Comparison of ENCODE assay signal across 27 cellular contexts in genomic region chr12:11946161-11946560, GRCh38.
"Had no signal": no experiment of that assay in that cellular context is flagged by ENCODE, and none has a peak within 500 bp of the region (broad histone marks: within the 10 kb centered on the region; RNA-seq: fewer than 3 reads in every experiment).

No MANE protein-coding gene starts in this region.

- H3K9ac ChIP-seq: parathyroid adenoma had no signal

- H2AFZ ChIP-seq: parathyroid adenoma had no signal

- H3K36me3 Mint-ChIP-seq: natural killer cell; stimulated activated memory B cell treated with anti-CD40 and anti-IgM and Interleukin-4, amounts not matched to agents 10 μg/mL and 1 μg/mL and 100 μg/mL, for 72 hours had no signal

- H3K4me3 ChIP-seq: coronary artery, esophagus squamous epithelium, heart right ventricle, lower lobe of right lung, prostate gland, sigmoid colon, thoracic aorta, tibial nerve, upper lobe of left lung, uterus had no signal

- H3K4me3 Mint-ChIP-seq: natural killer cell; stimulated activated memory B cell treated with anti-CD40 and anti-IgM and Interleukin-4, amounts not matched to agents 10 μg/mL and 1 μg/mL and 100 μg/mL, for 72 hours had no signal

- H3K27ac ChIP-seq: coronary artery, esophagus squamous epithelium, heart right ventricle, lower lobe of right lung, neutrophil, parathyroid adenoma, prostate gland, sigmoid colon, thoracic aorta, tibial nerve, upper lobe of left lung, uterus had no signal

- H3K9me3 ChIP-seq: esophagus squamous epithelium, lower lobe of right lung, neutrophil, prostate gland, sigmoid colon, thoracic aorta, upper lobe of left lung, uterus had no signal

- H3K9me3 Mint-ChIP-seq: natural killer cell; stimulated activated memory B cell treated with anti-CD40 and anti-IgM and Interleukin-4, amounts not matched to agents 10 μg/mL and 1 μg/mL and 100 μg/mL, for 72 hours had no signal

- ATAC-seq: heart right ventricle; left ventricle myocardium superior; lower lobe of right lung; natural killer cell; right cardiac atrium; stimulated activated memory B cell treated with anti-CD40 and anti-IgM and Interleukin-4, amounts not matched to agents 10 μg/mL and 1 μg/mL and 100 μg/mL, for 72 hours; stimulated activated naive CD8-positive, alpha-beta T cell treated with anti-CD3 and anti-CD28 coated beads, Interleukin-15, Interleukin-2, amounts not matched to agents 100 U/mL and 50 U/mL, for 24 hours had no signal

- H3K36me3 ChIP-seq: esophagus squamous epithelium, heart right ventricle, lower lobe of right lung, neutrophil, prostate gland, sigmoid colon, thoracic aorta, tibial nerve, upper lobe of left lung, uterus had no signal

- H3K27ac Mint-ChIP-seq: natural killer cell; stimulated activated memory B cell treated with anti-CD40 and anti-IgM and Interleukin-4, amounts not matched to agents 10 μg/mL and 1 μg/mL and 100 μg/mL, for 72 hours had no signal

- H3K79me2 ChIP-seq: parathyroid adenoma had no signal

- H3K4me1 ChIP-seq: lower lobe of right lung, prostate gland, sigmoid colon, upper lobe of left lung, uterus had no signal

- DNase-seq: dermis blood vessel endothelial cell; effector memory CD4-positive, alpha-beta T cell; esophagus squamous epithelium; foreskin melanocyte; glutamatergic neuron; heart right ventricle; hippocampal formation; islet precursor cell; kidney glomerular epithelial cell; left ventricle myocardium superior; lower lobe of right lung; natural killer cell; right cardiac atrium; sigmoid colon; stimulated activated CD4-positive, alpha-beta T cell treated with anti-CD3 and anti-CD28 coated beads, Interleukin-2, amount 100 ng/mL, for 24 hours; stimulated activated CD4-positive, alpha-beta T cell treated with anti-CD3 and anti-CD28 coated beads, Interleukin-4, amount 100 ng/mL, for 24 hours; stimulated activated naive CD8-positive, alpha-beta T cell treated with anti-CD3 and anti-CD28 coated beads, Interleukin-15, Interleukin-2, amounts not matched to agents 100 U/mL and 50 U/mL, for 24 hours; substantia nigra; upper lobe of left lung; uterus had no signal

- H3K27me3 ChIP-seq: esophagus squamous epithelium, heart right ventricle, neutrophil, sigmoid colon, tibial nerve, upper lobe of left lung, uterus had no signal
